8 cellular contexts compared by ENCODE assay signal in the genomic region with DNA sequence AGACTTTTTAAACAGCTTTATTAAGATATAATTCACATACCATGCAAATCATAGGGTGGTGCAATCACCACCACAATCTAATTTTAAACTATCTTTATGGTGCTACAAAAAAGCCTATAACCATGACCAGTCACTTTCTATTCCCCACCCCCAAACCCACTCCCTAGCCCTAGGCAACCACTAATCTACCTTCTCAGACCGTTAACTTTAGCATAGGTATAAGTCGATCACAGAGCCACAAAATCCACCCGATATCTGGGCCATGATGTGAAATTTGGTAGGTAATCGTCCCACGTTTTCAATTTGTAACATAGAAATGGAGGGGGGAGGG. TPM values are rescaled to one million over a fixed set of nuclear protein-coding genes. Genes with fewer than 3 reads are reported as not detected.
A peak's percentile ranks its signal among the peaks of the same experiment; 100 is the strongest.
DNase-seq lines count a peak whose midpoint lies in the region; ATAC-seq and TF ChIP-seq lines count a peak whose summit lies in the region.

No MANE protein-coding gene starts in this region.

- no peaks in the 10 kb centered on the region for H3K9me3 Mint-ChIP-seq in activated T-cell treated with anti-CD3 and anti-CD28 coated beads, Interleukin-2, amount 50 U/mL, for 4 hours
- no peaks in the 10 kb centered on the region for H3K9me3 Mint-ChIP-seq in MCF 10A (ENCODE audit: unreplicated experiment)

- TF ChIP-seq CTCF in IMR-90 (conservative IDR thresholded peaks at IDR 0.05; ENCODE audit: low read depth, low read length) (no peak), MCF 10A (IDR thresholded peaks at IDR 0.05; ENCODE audit: unreplicated experiment) (no peak)

- no CpG with 5 or more reads among the region's 5 CpGs for WGBS in IMR-90 (ENCODE audit: extremely low coverage in 2 of 2, insufficient read length in 1 of 2), 2 experiments

- H3K14ac ChIP-seq in IMR-90 (replicated peaks; ENCODE audit: low read depth, low read length): peak overlapping the region; percentile 100

- H4K5ac ChIP-seq in IMR-90 (ENCODE audit: low read depth, low read length): peak overlapping the region; percentile 95

- H3K4me3 ChIP-seq in IMR-90 (ENCODE audit: insufficient read depth, low read depth, low read length) (peak overlapping the region; percentile 96), mononuclear cell (ENCODE audit: low read length) (peak overlapping the region; percentile 91)

- H3K4me2 ChIP-seq in IMR-90 (ENCODE audit: low read depth, low read length): peak overlapping the region; percentile 89

- peak overlapping the region; percentile 99 for H3K4ac ChIP-seq in IMR-90 (ENCODE audit: low read depth, low read length)

- POLR2A ChIA-PET in IMR-90 (lab: Charles Lee; ENCODE audit: unreplicated experiment) (no interaction called here), MCF 10A (lab: Yijun Ruan, JAX) (interaction anchor here (1.0 kb wide), 1 partner anchor 15 kb away, joined by 3 read pairs; no protein-coding TSS in a partner anchor)

- intact Hi-C loops in IMR-90 (cut with micrococcal nuclease): no loop called here
- intact Hi-C loops in MCF 10A (cut with micrococcal nuclease): no loop called here

- peak overlapping the region; percentile 98 for H3K4me3 Mint-ChIP-seq in activated T-cell treated with anti-CD3 and anti-CD28 coated beads, Interleukin-2, amount 50 U/mL, for 4 hours
- peak overlapping the region; percentile 91 for H3K4me3 Mint-ChIP-seq in MCF 10A (ENCODE audit: unreplicated experiment)

- dilution Hi-C loops in IMR-90 (cut with HindIII; ENCODE audit: low sequenced_read_pairs, unreplicated experiment): no loop called here

- H3K36me3 ChIP-seq in IMR-90 (ENCODE audit: control insufficient read depth, insufficient read depth, low read length): peaks cover 17% of the 10 kb centered on the region

- H3K36me3 Mint-ChIP-seq in activated T-cell treated with anti-CD3 and anti-CD28 coated beads, Interleukin-2, amount 50 U/mL, for 4 hours (ENCODE audit: insufficient read depth): peaks cover 34% of the 10 kb centered on the region
- peaks cover 60% of the 10 kb centered on the region for H3K36me3 Mint-ChIP-seq in MCF 10A (ENCODE audit: insufficient read depth, unreplicated experiment)

- peak overlapping the region; percentile 99 for H3K56ac ChIP-seq in IMR-90 (ENCODE audit: extremely low read depth, insufficient read depth, low read length)

- BruUV-seq in IMR-90 (replicated peaks; lab: Mats Ljungman, UMichigan): no TSS peak
- TSS peak; percentile 95 for BruUV-seq in MCF 10A (replicated peaks; lab: Mats Ljungman, UMichigan)

- H2AK9ac ChIP-seq in IMR-90 (replicated peaks; ENCODE audit: low read depth, low read length, poor library complexity): peak overlapping the region; percentile 84

- CTCF ChIA-PET in IMR-90 (lab: Yijun Ruan, JAX): no interaction called here
- CTCF ChIA-PET in MCF 10A (lab: Yijun Ruan, JAX): interaction anchor here (0.7 kb wide), 1 partner anchor 528 kb away, joined by 3 read pairs; no protein-coding TSS in a partner anchor

- peaks cover 31% of the 10 kb centered on the region for H3K4me1 Mint-ChIP-seq in activated T-cell treated with anti-CD3 and anti-CD28 coated beads, Interleukin-2, amount 50 U/mL, for 4 hours (ENCODE audit: low read depth)
- peaks cover 10% of the 10 kb centered on the region for H3K4me1 Mint-ChIP-seq in MCF 10A (ENCODE audit: insufficient read depth, unreplicated experiment)

- H3K23ac ChIP-seq in IMR-90 (ENCODE audit: low read depth, low read length): peak overlapping the region; percentile 97

- H3K27ac ChIP-seq in IMR-90 (ENCODE audit: insufficient read depth, low read length): peak overlapping the region; percentile 97

- H4K8ac ChIP-seq in IMR-90 (ENCODE audit: low read depth in 2 of 2, low read length in 2 of 2): peak overlapping the region; percentile 100

- DNase-seq in activated T-cell treated with anti-CD3 and anti-CD28 coated beads, Interleukin-2, amount 50 U/mL, for 4 hours: no peak
- DNase-seq in activated T-cell treated with anti-CD3 and anti-CD28 coated beads, Interleukin-2, amount 50 U/mL, for 1 hour: no peak
- DNase-seq in IMR-90 (no peak), MCF 10A (ENCODE audit: unreplicated experiment) (no peak), RPMI8226 (no peak), SK-N-DZ (ENCODE audit: low spot score) (no peak)
- DNase-seq in stimulated activated CD4-positive, alpha-beta T cell treated with anti-CD3 and anti-CD28 coated beads, Interleukin-2, amount 100 ng/mL, for 24 hours: no peak

- H3K9ac ChIP-seq in IMR-90 (ENCODE audit: low read depth, low read length): peak overlapping the region; percentile 100

- peak overlapping the region; percentile 98 for H2AFZ ChIP-seq in IMR-90 (replicated peaks; ENCODE audit: low read length, poor library complexity)

- ATAC-seq in activated T-cell treated with anti-CD3 and anti-CD28 coated beads, Interleukin-2, amount 50 U/mL, for 4 hours: peak; percentile 41 to 42
- ATAC-seq in IMR-90 (ENCODE audit: low read depth): peak; percentile 2

- peak overlapping the region; percentile 48; the same call in 1 of the 2 replicates for H2AK5ac ChIP-seq in IMR-90 (ENCODE audit: low read depth, low read length)

- 0 out of 2 replicates have a peak overlapping the region, but pooled peaks have one; percentile 5 for H2BK20ac ChIP-seq in IMR-90 (ENCODE audit: low read depth, low read length)

- peaks cover 14% of the 10 kb centered on the region; the same call in 1 of the 2 replicates for H4K20me1 ChIP-seq in IMR-90 (ENCODE audit: insufficient read depth, low read length)

- H3K27ac Mint-ChIP-seq in MCF 10A (ENCODE audit: low read depth, unreplicated experiment): peak overlapping the region; percentile 93

- peaks cover 26 to 51% of the 10 kb centered on the region in 2 experiments for H3K79me1 ChIP-seq in IMR-90 (ENCODE audit: low read depth in 1 of 2, low read length in 2 of 2)

- TF ChIP-seq POLR2A in IMR-90 (IDR thresholded peaks at IDR 0.05; ENCODE audit: low read depth, low read length): no peak

- peak overlapping the region; percentile 81 for H2BK5ac ChIP-seq in IMR-90 (ENCODE audit: low read depth, low read length, poor library complexity, severe bottlenecking)

- no peak overlapping the region for H2BK15ac ChIP-seq in IMR-90 (ENCODE audit: low read depth, low read length)

- H3K9me1 ChIP-seq in IMR-90 (ENCODE audit: insufficient read depth, low read length): 0 out of 2 replicates have a peak, but pooled peaks cover 3% of the 10 kb centered on the region

- H2BK120ac ChIP-seq in IMR-90 (ENCODE audit: low read depth, low read length): no peak overlapping the region

- peaks cover 6% of the 10 kb centered on the region for H3K4me1 ChIP-seq in IMR-90 (ENCODE audit: control insufficient read depth, insufficient read depth, low read length)
- peaks cover 26% of the 10 kb centered on the region for H3K4me1 ChIP-seq in mononuclear cell (ENCODE audit: insufficient read depth, low read length)

- H3K27me3 ChIP-seq in IMR-90 (ENCODE audit: control insufficient read depth, insufficient read depth, low read length): no peaks in the 10 kb centered on the region
- H3K27me3 ChIP-seq in mononuclear cell (ENCODE audit: insufficient read depth, low read length): no peaks in the 10 kb centered on the region

- H4K91ac ChIP-seq in IMR-90 (ENCODE audit: insufficient read depth, low read depth, low read length): peak overlapping the region; percentile 83; the same call in 1 of the 2 replicates

- no peaks in the 10 kb centered on the region for H3K9me3 ChIP-seq in IMR-90 (ENCODE audit: control insufficient read depth, insufficient read depth, low read length)
- H3K9me3 ChIP-seq in mononuclear cell (ENCODE audit: low read depth, low read length): no peaks in the 10 kb centered on the region

- no peak overlapping the region; the same call in 1 of the 2 replicates for H3K18ac ChIP-seq in IMR-90 (ENCODE audit: low read depth, low read length)

- TF ChIP-seq RAD21 in IMR-90 (IDR thresholded peaks at IDR 0.05; ENCODE audit: low read length): no peak

- in situ Hi-C loops in IMR-90 (cut with MboI; ENCODE audit: low sequenced_read_pairs): loop anchor here (5.0 kb wide), 1 partner anchor 97 kb away; a partner anchor contains a TSS

- no peaks in the 10 kb centered on the region for H3K27me3 Mint-ChIP-seq in activated T-cell treated with anti-CD3 and anti-CD28 coated beads, Interleukin-2, amount 50 U/mL, for 4 hours (ENCODE audit: low read depth)
- H3K27me3 Mint-ChIP-seq in MCF 10A (ENCODE audit: insufficient read depth, unreplicated experiment): no peaks in the 10 kb centered on the region

TF ChIP-seq in IMR-90, 13 proteins besides CTCF, POLR2A, EP300 and RAD21:
- TF ChIP-seq NFE2L2 (IDR thresholded peaks at IDR 0.05; ENCODE audit: low read depth, low read length): peak; percentile 3; the same call in 1 of the 2 replicates
- TF ChIP-seq CEBPB (IDR thresholded peaks at IDR 0.05; ENCODE audit: low read depth, low read length): no peak
- TF ChIP-seq, protein P1, sequence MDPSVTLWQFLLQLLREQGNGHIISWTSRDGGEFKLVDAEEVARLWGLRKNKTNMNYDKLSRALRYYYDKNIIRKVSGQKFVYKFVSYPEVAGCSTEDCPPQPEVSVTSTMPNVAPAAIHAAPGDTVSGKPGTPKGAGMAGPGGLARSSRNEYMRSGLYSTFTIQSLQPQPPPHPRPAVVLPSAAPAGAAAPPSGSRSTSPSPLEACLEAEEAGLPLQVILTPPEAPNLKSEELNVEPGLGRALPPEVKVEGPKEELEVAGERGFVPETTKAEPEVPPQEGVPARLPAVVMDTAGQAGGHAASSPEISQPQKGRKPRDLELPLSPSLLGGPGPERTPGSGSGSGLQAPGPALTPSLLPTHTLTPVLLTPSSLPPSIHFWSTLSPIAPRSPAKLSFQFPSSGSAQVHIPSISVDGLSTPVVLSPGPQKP (IDR thresholded peaks at IDR 0.05; ENCODE audit: borderline replicate concordance, low read depth, low read length): no peak

RNA-seq across cellular contexts. Expression of a gene that starts 0.5 kb away (rescaled TPM):
- total RNA-seq in activated T-cell treated with anti-CD3 and anti-CD28 coated beads, Interleukin-2, amount 50 U/mL, for 4 hours: 10 to 100 TPM; 77.5 to 93.4 (median 84.2) TPM
- total RNA-seq in IMR-90 (2012; rRNA removed) (1.8 and 2.2 TPM in 2 replicates), MCF 10A (2022) (37.7 and 42.2 TPM in 2 replicates), mononuclear cell (17.4 TPM)
- 14.4 and 15.5 TPM in 2 replicates for polyA plus RNA-seq in IMR-90 (2012; rRNA removed)
- polyA plus RNA-seq in IMR-90 (2012; cell fraction: cytosol; rRNA removed): 10.4 and 11.0 TPM in 2 replicates
- polyA plus RNA-seq in IMR-90 (2012; cell fraction: nucleus; rRNA removed; ENCODE audit: low replicate concordance): 34.5 and 38.7 TPM in 2 replicates
- 9.6 and 11.3 TPM in 2 replicates for polyA plus RNA-seq in SK-N-DZ (2014; cell fraction: cytosol; rRNA removed)
- polyA plus RNA-seq in SK-N-DZ (2014; cell fraction: nucleus; rRNA removed): 6.5 and 15.5 TPM in 2 replicates

RNA-seq across cellular contexts. Expression of a gene that starts 44.9 kb away (rescaled TPM):
- under 1 TPM in 2 of 3 donors, not detected in 1; 0.38 to 0.79 TPM for total RNA-seq in activated T-cell treated with anti-CD3 and anti-CD28 coated beads, Interleukin-2, amount 50 U/mL, for 4 hours
- total RNA-seq in IMR-90 (2012; rRNA removed): not detected in 2 replicates
- 0.11 and 0.17 TPM in 2 replicates for polyA plus RNA-seq in IMR-90 (2012; rRNA removed)
- 0.03 and 0.04 TPM in 2 replicates for polyA plus RNA-seq in IMR-90 (2012; cell fraction: cytosol; rRNA removed)
- 0.52 and 0.57 TPM in 2 replicates for polyA plus RNA-seq in IMR-90 (2012; cell fraction: nucleus; rRNA removed; ENCODE audit: low replicate concordance)
- total RNA-seq in MCF 10A (2022): 0.26 and 1.0 TPM in 2 replicates
- total RNA-seq in mononuclear cell: 0.21 TPM
- not detected in 2 replicates for polyA plus RNA-seq in SK-N-DZ (2014; cell fraction: cytosol; rRNA removed)
- polyA plus RNA-seq in SK-N-DZ (2014; cell fraction: nucleus; rRNA removed): not detected in 2 replicates
